Comparison of ENCODE assay signal across 15 cellular contexts in genomic region chr13:110628477-110628793, GRCh38. TPM values are rescaled to one million over a fixed set of nuclear protein-coding genes. Genes with fewer than 3 reads are reported as not detected.
DNase-seq lines count a peak whose midpoint lies in the region; ATAC-seq and TF ChIP-seq lines count a peak whose summit lies in the region.
"Had no signal": no experiment of that assay in that cellular context is flagged by ENCODE, and none has a peak within 500 bp of the region (broad histone marks: within the 10 kb centered on the region; RNA-seq: fewer than 3 reads in every experiment).

No MANE protein-coding gene starts in this region.

- no peaks in the 10 kb centered on the region for H3K4me1 ChIP-seq in mesendoderm (ENCODE audit: control insufficient read depth, low read depth, low read length)
- H3K4me1 ChIP-seq in upper lobe of right lung = no peaks in the 10 kb centered on the region

- no peaks in the 10 kb centered on the region for H3K9me3 ChIP-seq in upper lobe of right lung
- H3K9me3 ChIP-seq: thoracic aorta had no signal

- H2AK5ac ChIP-seq in mesendoderm (ENCODE audit: low read length) = no peak overlapping the region

- CTCF ChIA-PET in activated naive CD4-positive, alpha-beta T cell treated with anti-CD3 and anti-CD28 coated beads, Interleukin-2, amount 10 ng/mL, durations not matched to agents 7 days and 5 days (lab: Charles Lee) = no interaction called here

- no peak overlapping the region for H2BK5ac ChIP-seq in mesendoderm (ENCODE audit: low read length)

- H3K56ac ChIP-seq in mesendoderm (ENCODE audit: low read length) = no peak overlapping the region

- no peak overlapping the region for H3K9ac ChIP-seq in mesendoderm (ENCODE audit: low read length)

- no CpG with 5 or more reads among the region's 13 CpGs for WGBS in mesendoderm (ENCODE audit: extremely low coverage, insufficient coverage, low lambda C conversion rate)

- H3K9me3 Mint-ChIP-seq in activated naive CD4-positive, alpha-beta T cell treated with anti-CD3 and anti-CD28 coated beads, Interleukin-2, amount 50 U/mL, for 24 hours = no peaks in the 10 kb centered on the region
- H3K9me3 Mint-ChIP-seq in activated naive CD4-positive, alpha-beta T cell treated with anti-CD3 and anti-CD28 coated beads, Interleukin-2, amount 10 ng/mL, durations not matched to agents 7 days and 5 days = no peaks in the 10 kb centered on the region
- no peaks in the 10 kb centered on the region for H3K9me3 Mint-ChIP-seq in activated naive CD8-positive, alpha-beta T cell treated with anti-CD3 and anti-CD28 coated beads, Interleukin-2, amount 50 U/mL, for 24 hours
- H3K9me3 Mint-ChIP-seq: activated T-cell treated with anti-CD3 and anti-CD28 coated beads, Interleukin-2, amount 50 U/mL, for 72 hours; natural killer cell had no signal

- H3K27me3 Mint-ChIP-seq in activated naive CD4-positive, alpha-beta T cell treated with anti-CD3 and anti-CD28 coated beads, Interleukin-2, amount 50 U/mL, for 24 hours = no peaks in the 10 kb centered on the region
- H3K27me3 Mint-ChIP-seq in activated naive CD4-positive, alpha-beta T cell treated with anti-CD3 and anti-CD28 coated beads, Interleukin-2, amount 10 ng/mL, durations not matched to agents 7 days and 5 days = no peaks in the 10 kb centered on the region
- no peaks in the 10 kb centered on the region for H3K27me3 Mint-ChIP-seq in activated naive CD8-positive, alpha-beta T cell treated with anti-CD3 and anti-CD28 coated beads, Interleukin-2, amount 50 U/mL, for 24 hours

- H3K36me3 Mint-ChIP-seq in activated naive CD4-positive, alpha-beta T cell treated with anti-CD3 and anti-CD28 coated beads, Interleukin-2, amount 50 U/mL, for 24 hours = peaks cover 7% of the 10 kb centered on the region
- H3K36me3 Mint-ChIP-seq in activated naive CD4-positive, alpha-beta T cell treated with anti-CD3 and anti-CD28 coated beads, Interleukin-2, amount 10 ng/mL, durations not matched to agents 7 days and 5 days = peaks cover 44% of the 10 kb centered on the region
- peaks cover 16% of the 10 kb centered on the region for H3K36me3 Mint-ChIP-seq in activated naive CD8-positive, alpha-beta T cell treated with anti-CD3 and anti-CD28 coated beads, Interleukin-2, amount 50 U/mL, for 24 hours (ENCODE audit: low read depth)
- H3K36me3 Mint-ChIP-seq: natural killer cell had no signal

- peak overlapping the region; percentile 19 for H3K4me3 Mint-ChIP-seq in activated naive CD4-positive, alpha-beta T cell treated with anti-CD3 and anti-CD28 coated beads, Interleukin-2, amount 50 U/mL, for 24 hours
- no peak overlapping the region for H3K4me3 Mint-ChIP-seq in activated naive CD4-positive, alpha-beta T cell treated with anti-CD3 and anti-CD28 coated beads, Interleukin-2, amount 10 ng/mL, durations not matched to agents 7 days and 5 days
- H3K4me3 Mint-ChIP-seq in activated naive CD8-positive, alpha-beta T cell treated with anti-CD3 and anti-CD28 coated beads, Interleukin-2, amount 50 U/mL, for 24 hours = no peak overlapping the region
- H3K4me3 Mint-ChIP-seq: activated T-cell treated with anti-CD3 and anti-CD28 coated beads, Interleukin-2, amount 50 U/mL, for 72 hours; natural killer cell had no signal

- H3K4me3 ChIP-seq in dorsolateral prefrontal cortex (peak overlapping the region in 2 of 59 donors; percentile 5 to 9), mesendoderm (ENCODE audit: low read length) (no peak overlapping the region), upper lobe of right lung (no peak overlapping the region)
- H3K4me3 ChIP-seq: thoracic aorta had no signal

- H3K27me3 ChIP-seq in dorsolateral prefrontal cortex (no peaks in the 10 kb centered on the region), mesendoderm (ENCODE audit: insufficient read depth, low read length, poor library complexity) (no peaks in the 10 kb centered on the region), upper lobe of right lung (no peaks in the 10 kb centered on the region)

- no peak for DNase-seq in activated naive CD4-positive, alpha-beta T cell treated with anti-CD3 and anti-CD28 coated beads, Interleukin-2, amount 10 ng/mL, durations not matched to agents 7 days and 5 days
- DNase-seq in dorsolateral prefrontal cortex (peak in 1 of 10 donors; percentile 42), mesendoderm (no peak), upper lobe of right lung (no peak), mesenteric fat pad (ENCODE audit: low spot score) (no peak), amygdala (lab: John Stamatoyannopoulos, UW) (no peak)
- DNase-seq in activated naive CD8-positive, alpha-beta T cell treated with anti-CD3 and anti-CD28 coated beads, Interleukin-2, amount 50 U/mL, for 24 hours = no peak
- DNase-seq: ACHN; activated T-cell treated with anti-CD3 and anti-CD28 coated beads, Interleukin-2, amount 50 U/mL, for 72 hours; natural killer cell; NCI-H1048; NCI-H226; OCI-M1 had no signal

- no peak overlapping the region for H2BK15ac ChIP-seq in mesendoderm (replicated peaks; ENCODE audit: low read depth)

- peaks cover 38% of the 10 kb centered on the region for H3K79me1 ChIP-seq in mesendoderm (ENCODE audit: low read length)

- no peak overlapping the region for H3K4me2 ChIP-seq in mesendoderm (ENCODE audit: low read length)

- H2BK120ac ChIP-seq in mesendoderm (ENCODE audit: low read depth, low read length) = no peak overlapping the region

- H3K36me3 ChIP-seq in mesendoderm (ENCODE audit: control insufficient read depth, insufficient read depth, low read length) = peaks cover 2% of the 10 kb centered on the region
- peaks cover 54% of the 10 kb centered on the region for H3K36me3 ChIP-seq in upper lobe of right lung

- no peak overlapping the region for H4K8ac ChIP-seq in mesendoderm (ENCODE audit: low read depth, low read length)

- H3K27ac ChIP-seq in dorsolateral prefrontal cortex = peak overlapping the region in 49 of 59 donors; percentile 3 to 81 (median 57)
- peak overlapping the region; percentile 12 for H3K27ac ChIP-seq in mesendoderm (ENCODE audit: low read depth, low read length)
- no peak overlapping the region for H3K27ac ChIP-seq in upper lobe of right lung
- H3K27ac ChIP-seq: thoracic aorta had no signal

- H3K23ac ChIP-seq in mesendoderm (ENCODE audit: low read length) = no peak overlapping the region

- peak; percentile 15 for ATAC-seq in upper lobe of right lung
- ATAC-seq in activated naive CD8-positive, alpha-beta T cell treated with anti-CD3 and anti-CD28 coated beads, Interleukin-2, amount 50 U/mL, for 24 hours = no peak
- ATAC-seq: activated T-cell treated with anti-CD3 and anti-CD28 coated beads, Interleukin-2, amount 50 U/mL, for 72 hours; natural killer cell had no signal

- H3K79me2 ChIP-seq in mesendoderm (ENCODE audit: control insufficient read depth, insufficient read depth, low read length) = peaks cover 56% of the 10 kb centered on the region

- intact Hi-C loops in dorsolateral prefrontal cortex (cut with DNase I) (no loop called here), upper lobe of right lung (cut with DNase I) (no loop called here)

- no peak overlapping the region for H3K18ac ChIP-seq in mesendoderm (ENCODE audit: low read length)

- no peak overlapping the region for H4K5ac ChIP-seq in mesendoderm (ENCODE audit: low read length)

- H3K4me1 Mint-ChIP-seq in activated naive CD4-positive, alpha-beta T cell treated with anti-CD3 and anti-CD28 coated beads, Interleukin-2, amount 50 U/mL, for 24 hours = peaks cover 56% of the 10 kb centered on the region
- H3K4me1 Mint-ChIP-seq in activated naive CD4-positive, alpha-beta T cell treated with anti-CD3 and anti-CD28 coated beads, Interleukin-2, amount 10 ng/mL, durations not matched to agents 7 days and 5 days = peaks cover 23% of the 10 kb centered on the region
- peaks cover 26% of the 10 kb centered on the region for H3K4me1 Mint-ChIP-seq in activated naive CD8-positive, alpha-beta T cell treated with anti-CD3 and anti-CD28 coated beads, Interleukin-2, amount 50 U/mL, for 24 hours

- TF ChIP-seq CTCF in dorsolateral prefrontal cortex (IDR thresholded peaks at IDR 0.05 in 54 of 56, conservative IDR thresholded peaks at IDR 0.05 in 2 of 56; ENCODE audit: low read depth in 1 of 56, partially characterized antibody in 56 of 56) = no peak
- no peak for TF ChIP-seq CTCF in upper lobe of right lung (IDR thresholded peaks at IDR 0.05)

- H3K27ac Mint-ChIP-seq in activated naive CD4-positive, alpha-beta T cell treated with anti-CD3 and anti-CD28 coated beads, Interleukin-2, amount 50 U/mL, for 24 hours = peak overlapping the region; percentile 17
- no peak overlapping the region for H3K27ac Mint-ChIP-seq in activated naive CD4-positive, alpha-beta T cell treated with anti-CD3 and anti-CD28 coated beads, Interleukin-2, amount 10 ng/mL, durations not matched to agents 7 days and 5 days
- H3K27ac Mint-ChIP-seq in activated naive CD8-positive, alpha-beta T cell treated with anti-CD3 and anti-CD28 coated beads, Interleukin-2, amount 50 U/mL, for 24 hours = no peak overlapping the region
- H3K27ac Mint-ChIP-seq: activated T-cell treated with anti-CD3 and anti-CD28 coated beads, Interleukin-2, amount 50 U/mL, for 72 hours; natural killer cell had no signal

- no peak overlapping the region for H3K4ac ChIP-seq in mesendoderm (ENCODE audit: low read depth, low read length)

RNA-seq across cellular contexts. Expression of gene NAXD, which starts 13.1 kb away (rescaled TPM):
- total RNA-seq in dorsolateral prefrontal cortex (10 to 100 TPM; 39.9 to 64.4 (median 50.7) TPM), upper lobe of right lung (32.2 TPM), mesenteric fat pad (20.1 TPM)
- polyA plus RNA-seq in mesendoderm (2013, experiment 1 of 2) = 22.1 TPM
- polyA plus RNA-seq in mesendoderm (2013, experiment 2 of 2) = 22.1 TPM
